Comparison of ENCODE assay signal across 19 cellular contexts in the genomic region with DNA sequence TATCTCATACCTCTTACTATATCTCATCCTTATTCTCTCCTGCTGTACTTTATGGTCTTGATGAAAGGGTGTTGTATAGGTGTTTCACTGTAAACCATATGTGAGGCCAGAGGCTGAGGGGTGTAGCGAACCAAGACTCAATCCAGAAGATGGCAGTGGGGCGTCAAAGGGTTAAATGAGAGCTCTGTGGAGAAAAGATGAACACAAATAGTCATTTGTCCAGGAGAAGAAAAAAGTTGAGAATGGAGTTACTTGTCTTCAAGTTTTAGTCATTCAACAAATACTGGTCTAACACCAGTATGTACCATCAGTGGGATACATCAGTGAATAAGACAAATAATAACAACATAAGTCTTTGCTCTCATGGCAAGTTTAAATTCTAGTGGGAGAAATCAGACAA.
"Had no signal": no experiment of that assay in that cellular context is flagged by ENCODE, and none has a peak within 500 bp of the region (broad histone marks: within the 10 kb centered on the region; RNA-seq: fewer than 3 reads in every experiment).

No MANE protein-coding gene starts in this region.

- ATAC-seq: naive thymus-derived CD8-positive, alpha-beta T cell; pancreas had no signal

- H3K4me3 ChIP-seq: adrenal gland, colonic mucosa, pancreas had no signal

- DNase-seq: activated CD4-positive, alpha-beta T cell treated with anti-CD3 and anti-CD28 coated beads, Interleukin-2, amount 10 ng/mL, durations not matched to agents 7 days and 5 days; activated CD4-positive, CD25-positive, alpha-beta regulatory T cell; activated CD8-positive, alpha-beta memory T cell treated with anti-CD3 and anti-CD28 coated beads for 24 hours; activated CD8-positive, alpha-beta memory T cell treated with anti-CD3 and anti-CD28 coated beads, Interleukin-2, amount 50 U/mL, for 48 hours; activated effector memory CD4-positive, alpha-beta T cell treated with anti-CD3 and anti-CD28 coated beads, Interleukin-2, amount 50 U/mL, for 16 hours; activated naive CD4-positive, alpha-beta T cell treated with anti-CD3 and anti-CD28 coated beads, Interleukin-2, amount 50 U/mL, for 16 hours; activated T-cell treated with anti-CD3 and anti-CD28 coated beads, Interleukin-2, amount 50 U/mL, for 48 hours; adrenal gland; colonic mucosa; erythroblast; foreskin melanocyte; glutamatergic neuron; kidney; naive thymus-derived CD8-positive, alpha-beta T cell; pancreas; SIG-M5; stimulated activated CD4-positive, alpha-beta T cell treated with anti-CD3 and anti-CD28 coated beads, Interleukin-2, amount 100 ng/mL, for 24 hours; T1000 had no signal

- H3K27me3 ChIP-seq: adrenal gland, colonic mucosa, neutrophil, pancreas had no signal

- H3K9me3 ChIP-seq: adrenal gland, colonic mucosa, neutrophil, pancreas had no signal

- H3K27ac ChIP-seq: adrenal gland, colonic mucosa, neutrophil, pancreas had no signal

- H3K9me3 Mint-ChIP-seq: activated CD4-positive, alpha-beta T cell treated with anti-CD3 and anti-CD28 coated beads, Interleukin-2, amount 10 ng/mL, durations not matched to agents 7 days and 5 days; naive thymus-derived CD8-positive, alpha-beta T cell had no signal

- H3K4me1 ChIP-seq: adrenal gland, colonic mucosa, pancreas had no signal

- H3K4me3 Mint-ChIP-seq: activated CD4-positive, alpha-beta T cell treated with anti-CD3 and anti-CD28 coated beads, Interleukin-2, amount 10 ng/mL, durations not matched to agents 7 days and 5 days; naive thymus-derived CD8-positive, alpha-beta T cell had no signal

- H3K36me3 ChIP-seq: colonic mucosa, neutrophil had no signal

- H3K27ac Mint-ChIP-seq: activated CD4-positive, alpha-beta T cell treated with anti-CD3 and anti-CD28 coated beads, Interleukin-2, amount 10 ng/mL, durations not matched to agents 7 days and 5 days; naive thymus-derived CD8-positive, alpha-beta T cell had no signal
